8 cellular contexts compared by ENCODE assay signal in the genomic region with DNA sequence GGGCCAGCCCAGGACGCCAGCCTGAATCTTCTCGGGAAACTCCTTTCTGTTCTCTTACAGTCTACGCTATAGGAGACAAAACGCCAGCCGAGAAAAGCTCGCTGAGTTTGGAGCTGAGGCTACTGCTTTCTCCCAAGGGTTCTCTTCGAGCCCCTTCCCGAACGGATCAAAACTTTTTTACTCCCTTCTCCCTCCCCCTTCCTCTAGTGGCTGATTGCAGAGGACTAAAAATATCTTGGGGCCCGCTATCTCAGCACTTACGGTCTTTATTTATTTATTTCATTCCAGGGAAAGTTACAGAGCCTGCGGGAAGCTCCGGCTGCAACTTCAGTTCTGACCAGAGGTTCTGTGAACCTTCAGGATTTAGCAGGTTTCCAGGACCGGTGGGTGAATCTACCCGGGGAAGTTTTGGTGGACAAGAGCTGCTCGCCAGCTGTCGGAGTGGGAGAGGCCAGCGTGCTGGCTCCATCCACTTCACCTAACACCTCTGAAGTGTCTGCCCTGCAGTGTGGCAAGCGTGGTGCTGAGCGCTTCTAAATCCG. TPM values are rescaled to one million over a fixed set of nuclear protein-coding genes. Genes with fewer than 3 reads are reported as not detected.
DNase-seq lines count a peak whose midpoint lies in the region; ATAC-seq and TF ChIP-seq lines count a peak whose summit lies in the region.

No MANE protein-coding gene starts in this region.

- H3K27ac Mint-ChIP-seq in neural crest cell (ENCODE audit: unreplicated experiment): peak overlapping the region; percentile 68

- H3K27me3 Mint-ChIP-seq in neural crest cell (ENCODE audit: low read depth): no peaks in the 10 kb centered on the region

- H3K4me3 Mint-ChIP-seq in neural crest cell: peak overlapping the region; percentile 88

- H3K36me3 Mint-ChIP-seq in neural crest cell (ENCODE audit: low read depth): no peaks in the 10 kb centered on the region

- ATAC-seq in HG02678 (IDR thresholded peaks at IDR 0.05; ENCODE audit: unreplicated experiment): no peak

- H3K4me3 ChIP-seq in fibroblast of pulmonary artery (replicated peaks; ENCODE audit: low read depth, low read length): peak overlapping the region; percentile 63

- H3K27ac ChIP-seq in C4-2B: peak overlapping the region; percentile 65
- H3K27ac ChIP-seq in caudate nucleus (ENCODE audit: low read depth, low read length): no peak overlapping the region

- TF ChIP-seq CTCF in C4-2B (conservative IDR thresholded peaks at IDR 0.05): no peak
- no peak for TF ChIP-seq CTCF in fibroblast of pulmonary artery (IDR thresholded peaks at IDR 0.05; ENCODE audit: low read length, missing control alignments)
- TF ChIP-seq CTCF in neural crest cell (conservative IDR thresholded peaks at IDR 0.05): no peak

- H3K9me3 Mint-ChIP-seq in neural crest cell: no peaks in the 10 kb centered on the region

- DNase-seq in NCI-H526 treated with DMSO at 0.1 percent for 48 hours (lab: John Stamatoyannopoulos, UW) (peak; percentile 54), fibroblast of pulmonary artery (ENCODE audit: low read depth) (peak; percentile 62), neural crest cell (ENCODE audit: low read depth, low spot score) (no peak), caudate nucleus (lab: John Stamatoyannopoulos, UW) (no peak)
- no peak for DNase-seq in activated effector memory CD4-positive, alpha-beta T cell treated with Interleukin-2 at 50 U/mL for 16 hours
- DNase-seq in activated CD4-positive, alpha-beta T cell treated with anti-CD3 and anti-CD28 coated beads for 48 hours: no peak

- peaks cover 48% of the 10 kb centered on the region for H3K4me1 Mint-ChIP-seq in neural crest cell

RNA-seq across cellular contexts. Expression of a gene that starts 0.5 kb away (rescaled TPM):
- 11.3 and 12.2 TPM in 2 replicates for total RNA-seq in neural crest cell

Comparison
In these comparisons a context has a peak if more than half of its experiments do, and no peak if none do; other contexts are left out.
1. DNase-seq: peak in NCI-H526 treated with DMSO at 0.1 percent for 48 hours (single experiment) and fibroblast of pulmonary artery (single experiment); none in neural crest cell (single experiment), activated effector memory CD4-positive, alpha-beta T cell treated with Interleukin-2 at 50 U/mL for 16 hours (single experiment), caudate nucleus (0 of 61) and activated CD4-positive, alpha-beta T cell treated with anti-CD3 and anti-CD28 coated beads for 48 hours (single experiment).